Comparison of ENCODE assay signal across 28 cellular contexts in genomic region chr4:52961666-52962412, GRCh38.
"Had no signal": no experiment of that assay in that cellular context is flagged by ENCODE, and none has a peak within 500 bp of the region (broad histone marks: within the 10 kb centered on the region; RNA-seq: fewer than 3 reads in every experiment).

No MANE protein-coding gene starts in this region.

- ATAC-seq: activated CD4-positive, alpha-beta T cell treated with anti-CD3 and anti-CD28 coated beads for 36 hours; activated CD8-positive, alpha-beta T cell treated with anti-CD3 and anti-CD28 coated beads, Interleukin-2, amount 10 ng/mL, durations not matched to agents 7 days and 5 days had no signal

- H3K4me1 Mint-ChIP-seq: activated CD4-positive, alpha-beta T cell treated with anti-CD3 and anti-CD28 coated beads for 36 hours; activated naive CD8-positive, alpha-beta T cell treated with anti-CD3 and anti-CD28 coated beads, Interleukin-2, amount 10 ng/mL, durations not matched to agents 7 days and 5 days; central memory CD8-positive, alpha-beta T cell had no signal

- H3K27ac Mint-ChIP-seq: activated CD4-positive, alpha-beta T cell treated with anti-CD3 and anti-CD28 coated beads for 36 hours; activated CD8-positive, alpha-beta T cell treated with anti-CD3 and anti-CD28 coated beads, Interleukin-2, amount 10 ng/mL, durations not matched to agents 7 days and 5 days; activated naive CD8-positive, alpha-beta T cell treated with anti-CD3 and anti-CD28 coated beads, Interleukin-2, amount 10 ng/mL, durations not matched to agents 7 days and 5 days had no signal

- H3K9ac ChIP-seq: SK-N-SH had no signal

- H3K27me3 ChIP-seq: Peyer's patch, SJCRH30 had no signal

- H3K27ac ChIP-seq: Peyer's patch, RWPE1, SJCRH30, WERI-Rb-1 had no signal

- H3K4me2 ChIP-seq: SK-N-SH had no signal

- H3K4me3 Mint-ChIP-seq: activated CD4-positive, alpha-beta T cell treated with anti-CD3 and anti-CD28 coated beads for 36 hours; activated CD8-positive, alpha-beta T cell treated with anti-CD3 and anti-CD28 coated beads, Interleukin-2, amount 10 ng/mL, durations not matched to agents 7 days and 5 days; activated naive CD8-positive, alpha-beta T cell treated with anti-CD3 and anti-CD28 coated beads, Interleukin-2, amount 10 ng/mL, durations not matched to agents 7 days and 5 days; central memory CD8-positive, alpha-beta T cell had no signal

- H3K27me3 Mint-ChIP-seq: activated CD4-positive, alpha-beta T cell treated with anti-CD3 and anti-CD28 coated beads for 36 hours; activated naive CD8-positive, alpha-beta T cell treated with anti-CD3 and anti-CD28 coated beads, Interleukin-2, amount 10 ng/mL, durations not matched to agents 7 days and 5 days; central memory CD8-positive, alpha-beta T cell had no signal

- H3K4me1 ChIP-seq: Peyer's patch had no signal

- H3K4me3 ChIP-seq: Peyer's patch, SJCRH30 had no signal

- H3K9me3 ChIP-seq: Peyer's patch, SJCRH30, SK-N-SH had no signal

- H3K36me3 ChIP-seq: Peyer's patch, SJCRH30, WERI-Rb-1 had no signal

- H3K9me3 Mint-ChIP-seq: activated naive CD8-positive, alpha-beta T cell treated with anti-CD3 and anti-CD28 coated beads, Interleukin-2, amount 10 ng/mL, durations not matched to agents 7 days and 5 days; central memory CD8-positive, alpha-beta T cell had no signal

- DNase-seq: activated CD4-positive, alpha-beta T cell treated with anti-CD3 and anti-CD28 coated beads for 36 hours; activated CD4-positive, alpha-beta T cell treated with anti-CD3 and anti-CD28 coated beads, Interleukin-2, amount 50 U/mL, for 4 hours; activated CD8-positive, alpha-beta memory T cell treated with anti-CD3 and anti-CD28 coated beads, Interleukin-2, amount 50 U/mL, for 48 hours; activated CD8-positive, alpha-beta T cell treated with anti-CD3 and anti-CD28 coated beads, Interleukin-2, amount 10 ng/mL, durations not matched to agents 7 days and 5 days; activated naive CD4-positive, alpha-beta T cell treated with anti-CD3 and anti-CD28 coated beads, Interleukin-2, amount 50 U/mL, for 16 hours; activated naive CD8-positive, alpha-beta T cell treated with anti-CD3 and anti-CD28 coated beads, Interleukin-2, amount 10 ng/mL, durations not matched to agents 7 days and 5 days; activated T-cell treated with anti-CD3 and anti-CD28 coated beads, Interleukin-2, amount 50 U/mL, for 1 hour; aorta; KG1; MV-4-11; NCI-H1092 treated with DMSO at 0.1 percent for 48 hours; NCI-H1417 treated with DMSO at 0.1 percent for 48 hours; NCI-H1694; NCI-H2029; NCI-H2107; NCI-H2171 treated with DMSO at 0.1 percent for 48 hours; NCI-H226; NCI-H526; NCI-H774; NK-92 treated with Interleukin-12 subunit alpha and Interleukin-12 subunit beta, amount 100 ng/mL, for 24 hours; Peyer's patch; Right ventricle myocardium superior; SJCRH30; SK-N-SH; T-helper 1 cell had no signal
